ENCODE assay signal across 10 cellular contexts in genomic region chr12:124744659-124745467, GRCh38.
DNase-seq lines count a peak whose midpoint lies in the region; TF ChIP-seq lines count a peak whose summit lies in the region.
"Had no signal": no experiment of that assay in that cellular context is flagged by ENCODE, and none has a peak within 500 bp of the region (broad histone marks: within the 10 kb centered on the region; RNA-seq: fewer than 3 reads in every experiment).

No MANE protein-coding gene starts in this region.

- H3K27ac Mint-ChIP-seq in activated naive CD4-positive, alpha-beta T cell treated with anti-CD3 and anti-CD28 coated beads, Interleukin-2, amount 50 U/mL, for 24 hours = peak overlapping the region; percentile 65
- no peak overlapping the region for H3K27ac Mint-ChIP-seq in activated naive CD4-positive, alpha-beta T cell treated with anti-CD3 and anti-CD28 coated beads, Interleukin-2, amount 10 ng/mL, durations not matched to agents 7 days and 5 days
- H3K27ac Mint-ChIP-seq in glutamatergic neuron (ENCODE audit: unreplicated experiment) = peak overlapping the region; percentile 59
- H3K27ac Mint-ChIP-seq: IgD-negative memory B cell had no signal

- no peak overlapping the region for H3K4me3 ChIP-seq in thyroid gland (replicated peaks in 1 of 3)

- H3K27me3 Mint-ChIP-seq in activated naive CD4-positive, alpha-beta T cell treated with anti-CD3 and anti-CD28 coated beads, Interleukin-2, amount 50 U/mL, for 24 hours = no peaks in the 10 kb centered on the region
- H3K27me3 Mint-ChIP-seq in activated naive CD4-positive, alpha-beta T cell treated with anti-CD3 and anti-CD28 coated beads, Interleukin-2, amount 10 ng/mL, durations not matched to agents 7 days and 5 days = peaks cover 80% of the 10 kb centered on the region
- peaks cover 13% of the 10 kb centered on the region for H3K27me3 Mint-ChIP-seq in glutamatergic neuron (ENCODE audit: unreplicated experiment)

- TF ChIP-seq POLR2A in thyroid gland (IDR thresholded peaks at IDR 0.05) = no peak

- peaks cover 11 to 23% of the 10 kb centered on the region in 2 donors for H3K4me1 ChIP-seq in thyroid gland

- TF ChIP-seq CTCF in glutamatergic neuron (IDR thresholded peaks at IDR 0.05; ENCODE audit: partially characterized antibody, unreplicated experiment) (no peak), thyroid gland (IDR thresholded peaks at IDR 0.05) (no peak)

- H3K36me3 Mint-ChIP-seq in activated naive CD4-positive, alpha-beta T cell treated with anti-CD3 and anti-CD28 coated beads, Interleukin-2, amount 50 U/mL, for 24 hours = no peaks in the 10 kb centered on the region
- H3K36me3 Mint-ChIP-seq in activated naive CD4-positive, alpha-beta T cell treated with anti-CD3 and anti-CD28 coated beads, Interleukin-2, amount 10 ng/mL, durations not matched to agents 7 days and 5 days = no peaks in the 10 kb centered on the region
- no peaks in the 10 kb centered on the region for H3K36me3 Mint-ChIP-seq in glutamatergic neuron (ENCODE audit: unreplicated experiment)
- H3K36me3 Mint-ChIP-seq: IgD-negative memory B cell had no signal

- intact Hi-C loops in thyroid gland (cut with DNase I) = no loop called here

- peaks cover 29% of the 10 kb centered on the region for H3K4me1 Mint-ChIP-seq in activated naive CD4-positive, alpha-beta T cell treated with anti-CD3 and anti-CD28 coated beads, Interleukin-2, amount 50 U/mL, for 24 hours
- H3K4me1 Mint-ChIP-seq in activated naive CD4-positive, alpha-beta T cell treated with anti-CD3 and anti-CD28 coated beads, Interleukin-2, amount 10 ng/mL, durations not matched to agents 7 days and 5 days = peaks cover 14% of the 10 kb centered on the region
- H3K4me1 Mint-ChIP-seq in glutamatergic neuron (ENCODE audit: low read depth, unreplicated experiment) = peaks cover 26% of the 10 kb centered on the region

- H3K4me3 Mint-ChIP-seq in activated naive CD4-positive, alpha-beta T cell treated with anti-CD3 and anti-CD28 coated beads, Interleukin-2, amount 50 U/mL, for 24 hours = no peak overlapping the region
- H3K4me3 Mint-ChIP-seq in activated naive CD4-positive, alpha-beta T cell treated with anti-CD3 and anti-CD28 coated beads, Interleukin-2, amount 10 ng/mL, durations not matched to agents 7 days and 5 days = no peak overlapping the region
- H3K4me3 Mint-ChIP-seq in glutamatergic neuron (ENCODE audit: unreplicated experiment) = peak overlapping the region; percentile 2
- H3K4me3 Mint-ChIP-seq: IgD-negative memory B cell had no signal

- whole genome bisulfite sequencing in thyroid gland, 2 donors = 93 to 97% methylated on average over 15 of the region's 15 CpGs

- H3K27ac ChIP-seq in thyroid gland = peak overlapping the region; percentile 57 to 81 (median 69)

- H3K36me3 ChIP-seq in thyroid gland = no peaks in the 10 kb centered on the region

- no peaks in the 10 kb centered on the region for H3K27me3 ChIP-seq in thyroid gland

- H3K9me3 Mint-ChIP-seq in activated naive CD4-positive, alpha-beta T cell treated with anti-CD3 and anti-CD28 coated beads, Interleukin-2, amount 50 U/mL, for 24 hours = no peaks in the 10 kb centered on the region
- no peaks in the 10 kb centered on the region for H3K9me3 Mint-ChIP-seq in activated naive CD4-positive, alpha-beta T cell treated with anti-CD3 and anti-CD28 coated beads, Interleukin-2, amount 10 ng/mL, durations not matched to agents 7 days and 5 days
- peaks cover 3% of the 10 kb centered on the region for H3K9me3 Mint-ChIP-seq in glutamatergic neuron (ENCODE audit: unreplicated experiment)

- no peak for DNase-seq in activated naive CD4-positive, alpha-beta T cell treated with anti-CD3 and anti-CD28 coated beads, Interleukin-2, amount 10 ng/mL, durations not matched to agents 7 days and 5 days
- DNase-seq in NCI-H524 treated with DMSO at 0.1 percent for 48 hours (lab: John Stamatoyannopoulos, UW) (peak; percentile 81), glutamatergic neuron (peak; percentile 57), thyroid gland (no peak), NCI-H187 (lab: John Stamatoyannopoulos, UW) (no peak), T-helper 9 cell (no peak)
- DNase-seq in activated naive CD4-positive, alpha-beta T cell treated with Interleukin-2 at 50 U/mL for 16 hours = no peak
- DNase-seq: COR-L47 had no signal

- no peaks in the 10 kb centered on the region for H3K9me3 ChIP-seq in thyroid gland

- CTCF ChIA-PET in activated naive CD4-positive, alpha-beta T cell treated with anti-CD3 and anti-CD28 coated beads, Interleukin-2, amount 10 ng/mL, durations not matched to agents 7 days and 5 days (lab: Charles Lee) = no interaction called here

Comparison
In these comparisons a context has a peak if more than half of its experiments do, and no peak if none do; other contexts are left out.
1. DNase-seq: peak in NCI-H524 treated with DMSO at 0.1 percent for 48 hours (single experiment) and glutamatergic neuron (single experiment); none in activated naive CD4-positive, alpha-beta T cell treated with anti-CD3 and anti-CD28 coated beads, Interleukin-2, amount 10 ng/mL, durations not matched to agents 7 days and 5 days (single experiment), thyroid gland (0 of 2), NCI-H187 (0 of 2), activated naive CD4-positive, alpha-beta T cell treated with Interleukin-2 at 50 U/mL for 16 hours (single experiment) and T-helper 9 cell (single experiment).